In genomic region chr6:95685817-95686216, GRCh38 we compare ENCODE assay signal across 1 cellular context.
A peak's percentile ranks its signal among the peaks of the same experiment; 100 is the strongest.
TF ChIP-seq lines count a peak whose summit lies in the region.

No MANE protein-coding gene starts in this region.

TF ChIP-seq in GM23338, 12 proteins besides CTCF, POLR2A, EP300 and RAD21:
- TF ChIP-seq REST (IDR thresholded peaks at IDR 0.05; ENCODE audit: unreplicated experiment) (no peak), EZH2phosphoT487 (IDR thresholded peaks at IDR 0.05; ENCODE audit: unreplicated experiment) (no peak), ZNF462 (CRISPR knock-in tag; IDR thresholded peaks at IDR 0.05) (peak; percentile 34; the same call in 1 of the 2 replicates), EZH2 (IDR thresholded peaks at IDR 0.05; ENCODE audit: low read depth, unreplicated experiment) (no peak)
TF ChIP-seq in GM23338: peak in this region for 1.
